In the genomic region with DNA sequence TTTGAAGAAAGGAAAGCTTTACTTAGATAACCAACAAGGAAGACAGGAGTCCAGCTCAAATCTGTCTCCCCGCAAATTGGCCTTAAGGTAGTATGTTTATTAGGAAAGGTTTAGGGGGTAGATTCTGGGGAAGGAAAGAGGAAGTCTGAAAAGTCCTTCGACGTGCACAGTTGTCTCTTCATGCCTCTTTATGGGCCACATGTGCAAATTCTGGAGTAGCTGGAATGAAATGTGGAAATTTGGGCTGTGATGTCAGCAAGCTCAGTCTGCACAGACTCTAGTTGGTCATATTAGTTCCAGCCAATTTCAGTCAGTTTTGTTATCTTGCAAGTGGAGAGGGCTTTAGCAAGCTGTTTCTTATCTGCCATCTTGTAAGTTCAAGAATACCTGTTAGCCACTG, we compare ENCODE assay signal across 2 cellular contexts.
A peak's percentile ranks its signal among the peaks of the same experiment; 100 is the strongest.
TF ChIP-seq lines count a peak whose summit lies in the region.

No MANE protein-coding gene starts in this region.

TF ChIP-seq in IMR-90, 13 proteins besides CTCF, POLR2A, EP300 and RAD21:
- TF ChIP-seq, protein P1, sequence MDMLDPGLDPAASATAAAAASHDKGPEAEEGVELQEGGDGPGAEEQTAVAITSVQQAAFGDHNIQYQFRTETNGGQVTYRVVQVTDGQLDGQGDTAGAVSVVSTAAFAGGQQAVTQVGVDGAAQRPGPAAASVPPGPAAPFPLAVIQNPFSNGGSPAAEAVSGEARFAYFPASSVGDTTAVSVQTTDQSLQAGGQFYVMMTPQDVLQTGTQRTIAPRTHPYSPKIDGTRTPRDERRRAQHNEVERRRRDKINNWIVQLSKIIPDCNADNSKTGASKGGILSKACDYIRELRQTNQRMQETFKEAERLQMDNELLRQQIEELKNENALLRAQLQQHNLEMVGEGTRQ (IDR thresholded peaks at IDR 0.05; ENCODE audit: low read depth, low read length) = no peak
- TF ChIP-seq NFE2L2 (IDR thresholded peaks at IDR 0.05; ENCODE audit: low read depth, low read length) (no peak), BHLHE40 (IDR thresholded peaks at IDR 0.05; ENCODE audit: low read depth, low read length) (no peak), FOS (IDR thresholded peaks at IDR 0.05; ENCODE audit: low read depth, low read length) (no peak), SMC3 (IDR thresholded peaks at IDR 0.05; ENCODE audit: low read depth, low read length) (no peak), RCOR1 (IDR thresholded peaks at IDR 0.05; ENCODE audit: insufficient replicate concordance, low read length) (no peak), MAZ (IDR thresholded peaks at IDR 0.05; ENCODE audit: borderline replicate concordance, low read depth, low read length) (no peak)
- TF ChIP-seq, protein P2, sequence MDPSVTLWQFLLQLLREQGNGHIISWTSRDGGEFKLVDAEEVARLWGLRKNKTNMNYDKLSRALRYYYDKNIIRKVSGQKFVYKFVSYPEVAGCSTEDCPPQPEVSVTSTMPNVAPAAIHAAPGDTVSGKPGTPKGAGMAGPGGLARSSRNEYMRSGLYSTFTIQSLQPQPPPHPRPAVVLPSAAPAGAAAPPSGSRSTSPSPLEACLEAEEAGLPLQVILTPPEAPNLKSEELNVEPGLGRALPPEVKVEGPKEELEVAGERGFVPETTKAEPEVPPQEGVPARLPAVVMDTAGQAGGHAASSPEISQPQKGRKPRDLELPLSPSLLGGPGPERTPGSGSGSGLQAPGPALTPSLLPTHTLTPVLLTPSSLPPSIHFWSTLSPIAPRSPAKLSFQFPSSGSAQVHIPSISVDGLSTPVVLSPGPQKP (IDR thresholded peaks at IDR 0.05; ENCODE audit: borderline replicate concordance, low read depth, low read length) = no peak
TF ChIP-seq in IMR-90: peak in this region for 0.

TF ChIP-seq in K562, 482 proteins besides CTCF, POLR2A, EP300 and RAD21:
- 0 out of 2 replicates have a peak, but pooled peaks have one; percentile 26 for TF ChIP-seq GATA2 (CRISPR knock-in tag; IDR thresholded peaks at IDR 0.05)
- peak; percentile 72 for TF ChIP-seq SPI1 (IDR thresholded peaks at IDR 0.05; ENCODE audit: borderline replicate concordance, low read depth, low read length)
- TF ChIP-seq, protein P3, sequence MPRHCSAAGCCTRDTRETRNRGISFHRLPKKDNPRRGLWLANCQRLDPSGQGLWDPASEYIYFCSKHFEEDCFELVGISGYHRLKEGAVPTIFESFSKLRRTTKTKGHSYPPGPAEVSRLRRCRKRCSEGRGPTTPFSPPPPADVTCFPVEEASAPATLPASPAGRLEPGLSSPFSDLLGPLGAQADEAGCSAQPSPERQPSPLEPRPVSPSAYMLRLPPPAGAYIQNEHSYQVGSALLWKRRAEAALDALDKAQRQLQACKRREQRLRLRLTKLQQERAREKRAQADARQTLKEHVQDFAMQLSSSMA (CRISPR knock-in tag; IDR thresholded peaks at IDR 0.05) = no peak
- no peak for TF ChIP-seq MYBL2 (IDR thresholded peaks at IDR 0.05; ENCODE audit: low read depth)
- TF ChIP-seq MYBL2 (CRISPR knock-in tag; IDR thresholded peaks at IDR 0.05; ENCODE audit: borderline replicate concordance) = no peak
- TF ChIP-seq, protein P4, sequence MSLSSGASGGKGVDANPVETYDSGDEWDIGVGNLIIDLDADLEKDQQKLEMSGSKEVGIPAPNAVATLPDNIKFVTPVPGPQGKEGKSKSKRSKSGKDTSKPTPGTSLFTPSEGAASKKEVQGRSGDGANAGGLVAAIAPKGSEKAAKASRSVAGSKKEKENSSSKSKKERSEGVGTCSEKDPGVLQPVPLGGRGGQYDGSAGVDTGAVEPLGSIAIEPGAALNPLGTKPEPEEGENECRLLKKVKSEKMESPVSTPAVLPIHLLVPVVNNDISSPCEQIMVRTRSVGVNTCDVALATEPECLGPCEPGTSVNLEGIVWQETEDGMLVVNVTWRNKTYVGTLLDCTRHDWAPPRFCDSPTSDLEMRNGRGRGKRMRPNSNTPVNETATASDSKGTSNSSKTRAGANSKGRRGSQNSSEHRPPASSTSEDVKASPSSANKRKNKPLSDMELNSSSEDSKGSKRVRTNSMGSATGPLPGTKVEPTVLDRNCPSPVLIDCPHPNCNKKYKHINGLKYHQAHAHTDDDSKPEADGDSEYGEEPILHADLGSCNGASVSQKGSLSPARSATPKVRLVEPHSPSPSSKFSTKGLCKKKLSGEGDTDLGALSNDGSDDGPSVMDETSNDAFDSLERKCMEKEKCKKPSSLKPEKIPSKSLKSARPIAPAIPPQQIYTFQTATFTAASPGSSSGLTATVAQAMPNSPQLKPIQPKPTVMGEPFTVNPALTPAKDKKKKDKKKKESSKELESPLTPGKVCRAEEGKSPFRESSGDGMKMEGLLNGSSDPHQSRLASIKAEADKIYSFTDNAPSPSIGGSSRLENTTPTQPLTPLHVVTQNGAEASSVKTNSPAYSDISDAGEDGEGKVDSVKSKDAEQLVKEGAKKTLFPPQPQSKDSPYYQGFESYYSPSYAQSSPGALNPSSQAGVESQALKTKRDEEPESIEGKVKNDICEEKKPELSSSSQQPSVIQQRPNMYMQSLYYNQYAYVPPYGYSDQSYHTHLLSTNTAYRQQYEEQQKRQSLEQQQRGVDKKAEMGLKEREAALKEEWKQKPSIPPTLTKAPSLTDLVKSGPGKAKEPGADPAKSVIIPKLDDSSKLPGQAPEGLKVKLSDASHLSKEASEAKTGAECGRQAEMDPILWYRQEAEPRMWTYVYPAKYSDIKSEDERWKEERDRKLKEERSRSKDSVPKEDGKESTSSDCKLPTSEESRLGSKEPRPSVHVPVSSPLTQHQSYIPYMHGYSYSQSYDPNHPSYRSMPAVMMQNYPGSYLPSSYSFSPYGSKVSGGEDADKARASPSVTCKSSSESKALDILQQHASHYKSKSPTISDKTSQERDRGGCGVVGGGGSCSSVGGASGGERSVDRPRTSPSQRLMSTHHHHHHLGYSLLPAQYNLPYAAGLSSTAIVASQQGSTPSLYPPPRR (CRISPR knock-in tag; IDR thresholded peaks at IDR 0.05; ENCODE audit: borderline replicate concordance) = no peak
- TF ChIP-seq DNMT1 (IDR thresholded peaks at IDR 0.05) = no peak
- TF ChIP-seq NR2F6 (CRISPR knock-in tag; IDR thresholded peaks at IDR 0.05) = no peak
- no peak for TF ChIP-seq CBFB (CRISPR knock-in tag; IDR thresholded peaks at IDR 0.05)
- TF ChIP-seq, protein P5, sequence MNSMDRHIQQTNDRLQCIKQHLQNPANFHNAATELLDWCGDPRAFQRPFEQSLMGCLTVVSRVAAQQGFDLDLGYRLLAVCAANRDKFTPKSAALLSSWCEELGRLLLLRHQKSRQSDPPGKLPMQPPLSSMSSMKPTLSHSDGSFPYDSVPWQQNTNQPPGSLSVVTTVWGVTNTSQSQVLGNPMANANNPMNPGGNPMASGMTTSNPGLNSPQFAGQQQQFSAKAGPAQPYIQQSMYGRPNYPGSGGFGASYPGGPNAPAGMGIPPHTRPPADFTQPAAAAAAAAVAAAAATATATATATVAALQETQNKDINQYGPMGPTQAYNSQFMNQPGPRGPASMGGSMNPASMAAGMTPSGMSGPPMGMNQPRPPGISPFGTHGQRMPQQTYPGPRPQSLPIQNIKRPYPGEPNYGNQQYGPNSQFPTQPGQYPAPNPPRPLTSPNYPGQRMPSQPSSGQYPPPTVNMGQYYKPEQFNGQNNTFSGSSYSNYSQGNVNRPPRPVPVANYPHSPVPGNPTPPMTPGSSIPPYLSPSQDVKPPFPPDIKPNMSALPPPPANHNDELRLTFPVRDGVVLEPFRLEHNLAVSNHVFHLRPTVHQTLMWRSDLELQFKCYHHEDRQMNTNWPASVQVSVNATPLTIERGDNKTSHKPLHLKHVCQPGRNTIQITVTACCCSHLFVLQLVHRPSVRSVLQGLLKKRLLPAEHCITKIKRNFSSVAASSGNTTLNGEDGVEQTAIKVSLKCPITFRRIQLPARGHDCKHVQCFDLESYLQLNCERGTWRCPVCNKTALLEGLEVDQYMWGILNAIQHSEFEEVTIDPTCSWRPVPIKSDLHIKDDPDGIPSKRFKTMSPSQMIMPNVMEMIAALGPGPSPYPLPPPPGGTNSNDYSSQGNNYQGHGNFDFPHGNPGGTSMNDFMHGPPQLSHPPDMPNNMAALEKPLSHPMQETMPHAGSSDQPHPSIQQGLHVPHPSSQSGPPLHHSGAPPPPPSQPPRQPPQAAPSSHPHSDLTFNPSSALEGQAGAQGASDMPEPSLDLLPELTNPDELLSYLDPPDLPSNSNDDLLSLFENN (IDR thresholded peaks at IDR 0.05; ENCODE audit: low read depth in 2 of 2, low read length in 2 of 2) = no peak
- TF ChIP-seq ZNF121 (CRISPR knock-in tag; conservative IDR thresholded peaks at IDR 0.05) = no peak
- TF ChIP-seq TRIM24 (IDR thresholded peaks at IDR 0.05) = no peak
- no peak for TF ChIP-seq ZNF444 (CRISPR knock-in tag; IDR thresholded peaks at IDR 0.05)
- TF ChIP-seq U2AF2 (optimal IDR thresholded peaks at IDR 0.05; ENCODE audit: low read depth, low read length) = no peak
- no peak for TF ChIP-seq CTBP1 (IDR thresholded peaks at IDR 0.05; ENCODE audit: borderline replicate concordance)
